Comparison of ENCODE assay signal across 20 cellular contexts in the genomic region with DNA sequence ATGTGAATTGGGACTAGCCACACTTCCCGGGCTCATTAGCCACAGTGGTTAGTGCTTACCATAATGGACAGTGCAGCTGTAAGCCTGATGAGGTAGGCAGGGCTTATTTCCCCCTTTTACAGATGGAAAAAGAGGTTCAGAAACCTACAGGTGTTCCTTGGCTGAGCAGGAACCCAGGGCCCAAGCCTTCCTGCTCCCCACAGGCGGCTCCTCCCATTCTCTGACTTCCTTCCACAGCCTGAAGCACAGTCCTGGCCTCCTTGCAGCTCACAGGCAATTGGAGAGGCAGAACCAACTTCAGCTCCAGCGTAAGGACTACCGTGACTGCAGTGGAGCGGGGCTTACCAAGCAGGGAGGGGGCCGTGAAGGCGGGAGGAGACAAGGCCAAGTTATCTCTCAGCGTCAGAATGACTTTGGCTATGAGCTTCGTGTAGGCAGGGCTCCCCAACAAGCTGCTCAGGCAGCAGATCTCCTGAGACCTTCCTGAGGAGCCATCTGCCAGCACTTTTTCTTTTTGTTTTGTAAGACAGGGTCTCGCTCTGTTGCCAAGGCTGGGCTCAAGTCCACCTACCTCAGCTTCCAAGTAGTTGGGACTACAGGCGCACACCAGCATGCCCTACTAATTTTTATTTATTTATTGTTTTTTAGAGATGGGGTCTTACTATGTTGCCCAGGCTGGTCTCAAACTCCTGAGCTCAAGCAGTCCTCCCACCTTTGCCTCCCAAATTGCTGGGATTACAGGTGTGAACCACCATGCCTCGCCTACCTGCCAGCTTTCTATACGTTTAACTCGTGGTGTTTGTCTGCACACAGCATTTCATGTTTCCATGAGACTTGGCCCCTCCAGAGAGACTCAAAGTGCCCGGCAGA. TPM values are rescaled to one million over a fixed set of nuclear protein-coding genes. Genes with fewer than 3 reads are reported as not detected.
DNase-seq lines count a peak whose midpoint lies in the region; ATAC-seq and TF ChIP-seq lines count a peak whose summit lies in the region.
"Had no signal": no experiment of that assay in that cellular context is flagged by ENCODE, and none has a peak within 500 bp of the region (broad histone marks: within the 10 kb centered on the region; RNA-seq: fewer than 3 reads in every experiment).

No MANE protein-coding gene starts in this region.

- in situ Hi-C loops in HAP-1 (cut with MboI; ENCODE audit: low sequenced_read_pairs) = no loop called here

- no peaks in the 10 kb centered on the region for H3K9me3 ChIP-seq in BLaER1
- no peaks in the 10 kb centered on the region for H3K9me3 ChIP-seq in HAP-1
- H3K9me3 ChIP-seq: pancreas, spleen had no signal

- peaks cover 5% of the 10 kb centered on the region for H3K27me3 Mint-ChIP-seq in endothelial cell (ENCODE audit: unreplicated experiment)
- H3K27me3 Mint-ChIP-seq: activated CD4-positive, alpha-beta memory T cell treated with anti-CD3 and anti-CD28 coated beads for 36 hours had no signal

- H3K4me1 Mint-ChIP-seq in endothelial cell (ENCODE audit: unreplicated experiment) = peaks cover 46% of the 10 kb centered on the region

- H3K4me1 ChIP-seq in BLaER1 (peaks cover 24% of the 10 kb centered on the region), HAP-1 (no peaks in the 10 kb centered on the region)
- H3K4me1 ChIP-seq: pancreas had no signal

- H3K4me2 ChIP-seq in BLaER1 = peak overlapping the region; percentile 61

- H3K27ac Mint-ChIP-seq in endothelial cell (ENCODE audit: unreplicated experiment) = peak overlapping the region; percentile 70
- H3K27ac Mint-ChIP-seq: activated CD4-positive, alpha-beta memory T cell treated with anti-CD3 and anti-CD28 coated beads for 36 hours; T-helper 1 cell treated with Interleukin-12 subunit alpha and Interleukin-12 subunit beta and Interleukin-4 antibody, amounts not matched to agents 30 μg/mL and 1 μg/mL, for 36 hours had no signal

- H3K27me3 ChIP-seq in BLaER1 = no peaks in the 10 kb centered on the region
- no peaks in the 10 kb centered on the region for H3K27me3 ChIP-seq in HAP-1 (ENCODE audit: low read depth)
- H3K27me3 ChIP-seq: pancreas, spleen had no signal

- H3K36me3 Mint-ChIP-seq in endothelial cell (ENCODE audit: low read depth, unreplicated experiment) = no peaks in the 10 kb centered on the region
- H3K36me3 Mint-ChIP-seq: activated CD4-positive, alpha-beta memory T cell treated with anti-CD3 and anti-CD28 coated beads for 36 hours had no signal

- peak; percentile 57 for ATAC-seq in GM21526 (IDR thresholded peaks at IDR 0.05; ENCODE audit: low FRiP score, unreplicated experiment)
- ATAC-seq in HG03095 (IDR thresholded peaks at IDR 0.05; ENCODE audit: unreplicated experiment) = no peak
- ATAC-seq: pancreas had no signal

- peak overlapping the region; percentile 54; the same call in 1 of the 2 replicates for H3K27ac ChIP-seq in BLaER1
- no peak overlapping the region for H3K27ac ChIP-seq in coronary artery
- H3K27ac ChIP-seq: epithelial cell of prostate, pancreas had no signal

- H3K4me3 Mint-ChIP-seq in endothelial cell (ENCODE audit: unreplicated experiment) = no peak overlapping the region
- H3K4me3 Mint-ChIP-seq: activated CD4-positive, alpha-beta memory T cell treated with anti-CD3 and anti-CD28 coated beads for 36 hours; T-helper 1 cell treated with Interleukin-12 subunit alpha and Interleukin-12 subunit beta and Interleukin-4 antibody, amounts not matched to agents 30 μg/mL and 1 μg/mL, for 36 hours had no signal

- H3K9ac ChIP-seq in BLaER1 = peak overlapping the region; percentile 13; the same call in 1 of the 2 replicates

- DNase-seq in NCI-H446 treated with DMSO at 0.1 percent for 48 hours (lab: John Stamatoyannopoulos, UW) = peak; percentile 92
- DNase-seq in endothelial cell (ENCODE audit: low spot score) = no peak
- no peak for DNase-seq in HAP-1 (ENCODE audit: low spot score in 2 of 2)
- DNase-seq in coronary artery (ENCODE audit: low spot score) = no peak
- no peak for DNase-seq in T-helper 2 cell
- DNase-seq: activated CD4-positive, alpha-beta memory T cell treated with anti-CD3 and anti-CD28 coated beads for 36 hours; amniotic stem cell; glutamatergic neuron; NCI-H1417 treated with DMSO at 0.1 percent for 48 hours; pancreas; spleen had no signal

- no peaks in the 10 kb centered on the region for H4K20me1 ChIP-seq in BLaER1

- H3K4me3 ChIP-seq in BLaER1 = no peak overlapping the region
- no peak overlapping the region for H3K4me3 ChIP-seq in HAP-1
- H3K4me3 ChIP-seq in coronary artery = no peak overlapping the region
- H3K4me3 ChIP-seq: pancreas, spleen had no signal

- TF ChIP-seq CTCF in endothelial cell (IDR thresholded peaks at IDR 0.05; ENCODE audit: unreplicated experiment) (no peak), coronary artery (IDR thresholded peaks at IDR 0.05) (no peak)

- no peaks in the 10 kb centered on the region for H3K9me3 Mint-ChIP-seq in endothelial cell (ENCODE audit: unreplicated experiment)
- H3K9me3 Mint-ChIP-seq: activated CD4-positive, alpha-beta memory T cell treated with anti-CD3 and anti-CD28 coated beads for 36 hours; T-helper 1 cell treated with Interleukin-12 subunit alpha and Interleukin-12 subunit beta and Interleukin-4 antibody, amounts not matched to agents 30 μg/mL and 1 μg/mL, for 36 hours had no signal

- H3K36me3 ChIP-seq in BLaER1 (no peaks in the 10 kb centered on the region), HAP-1 (replicated peaks) (no peaks in the 10 kb centered on the region)
- H3K36me3 ChIP-seq: pancreas, spleen had no signal

RNA-seq across cellular contexts. Expression of a gene that starts 34.2 kb away (rescaled TPM):
- total RNA-seq in endothelial cell (ENCODE audit: unreplicated experiment) = not detected
- total RNA-seq: activated CD4-positive, alpha-beta memory T cell treated with anti-CD3 and anti-CD28 coated beads for 36 hours; chondrocyte; kidney epithelial cell; NCI-H460; RPMI7951 had no signal

RNA-seq across cellular contexts. Expression of a gene that starts 40.8 kb away (rescaled TPM):
- total RNA-seq in endothelial cell (ENCODE audit: unreplicated experiment) = 255 TPM
